1 cellular context compared by ENCODE assay signal in the genomic region with DNA sequence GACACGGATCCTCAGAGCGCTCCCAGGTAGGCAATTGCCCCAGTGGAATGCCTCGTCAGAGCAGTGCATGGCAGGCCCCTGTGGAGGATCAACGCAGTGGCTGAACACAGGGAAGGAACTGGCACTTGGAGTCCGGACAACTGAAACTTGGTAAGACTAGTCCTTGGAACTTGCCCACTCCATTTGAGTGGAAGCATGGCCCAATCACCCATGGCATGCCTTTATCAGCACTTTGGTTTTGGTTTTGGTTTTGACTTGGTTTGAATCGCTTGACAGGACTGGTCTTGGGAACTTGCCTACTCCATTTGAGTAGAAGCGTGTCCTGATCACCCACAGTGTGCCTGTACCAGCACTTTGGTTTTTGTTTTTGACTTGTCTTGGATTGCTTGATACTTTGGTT. TPM values are rescaled to one million over a fixed set of nuclear protein-coding genes. Genes with fewer than 3 reads are reported as not detected.
"Had no signal": no experiment of that assay in that cellular context is flagged by ENCODE, and none has a peak within 500 bp of the region (broad histone marks: within the 10 kb centered on the region; RNA-seq: fewer than 3 reads in every experiment).

No MANE protein-coding gene starts in this region.

RNA-seq across cellular contexts. Expression of gene CD5, which starts 8.1 kb away (rescaled TPM):
- total RNA-seq: frontal cortex had no signal
